32 cellular contexts compared by ENCODE assay signal in the genomic region with DNA sequence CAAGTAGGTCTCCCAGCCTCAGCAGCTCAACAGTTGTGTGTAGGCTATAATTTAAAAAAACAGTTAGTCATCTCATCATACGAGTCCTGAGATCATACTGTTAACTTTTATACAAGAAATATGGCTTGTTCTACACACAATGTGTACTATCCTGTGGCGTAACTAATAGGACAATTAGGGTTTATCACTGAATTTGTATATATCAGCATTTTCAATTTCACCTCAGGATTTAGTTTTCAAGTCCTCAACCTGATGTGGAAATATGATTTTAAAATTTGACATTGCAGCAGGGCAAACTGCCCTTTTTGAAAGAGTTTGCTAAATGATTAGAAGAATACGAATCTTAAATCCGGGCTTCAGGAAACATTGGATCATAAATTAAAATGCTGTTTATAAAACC.
"Had no signal": no experiment of that assay in that cellular context is flagged by ENCODE, and none has a peak within 500 bp of the region (broad histone marks: within the 10 kb centered on the region; RNA-seq: fewer than 3 reads in every experiment).

No MANE protein-coding gene starts in this region.

- H3K4me3 ChIP-seq: ascending aorta, breast epithelium, cardiac muscle cell, colonic mucosa, gastrocnemius medialis, heart left ventricle had no signal

- H3K4me1 Mint-ChIP-seq: activated B cell treated with CpG ODN at 0.5 μM for 24 hours; activated naive CD4-positive, alpha-beta T cell treated with anti-CD3 and anti-CD28 coated beads, Interleukin-2, amount 50 U/mL, for 24 hours; activated naive CD8-positive, alpha-beta T cell treated with anti-CD3 and anti-CD28 coated beads for 36 hours; activated naive CD8-positive, alpha-beta T cell treated with anti-CD3 and anti-CD28 coated beads, Interleukin-2, amount 50 U/mL, for 24 hours; T-helper 17 cell had no signal

- H3K9me3 ChIP-seq: breast epithelium, colonic mucosa, gastrocnemius medialis had no signal

- H3K4me3 Mint-ChIP-seq: activated B cell treated with CpG ODN at 0.5 μM for 24 hours; activated CD8-positive, alpha-beta T cell treated with anti-CD3 and anti-CD28 coated beads for 36 hours; activated naive CD4-positive, alpha-beta T cell treated with anti-CD3 and anti-CD28 coated beads for 36 hours; activated naive CD4-positive, alpha-beta T cell treated with anti-CD3 and anti-CD28 coated beads, Interleukin-2, amount 50 U/mL, for 24 hours; activated naive CD8-positive, alpha-beta T cell treated with anti-CD3 and anti-CD28 coated beads for 36 hours; activated naive CD8-positive, alpha-beta T cell treated with anti-CD3 and anti-CD28 coated beads, Interleukin-2, amount 50 U/mL, for 24 hours; activated T-helper 1 cell treated with anti-CD3 and anti-CD28 coated beads, Interleukin-12 subunit alpha, Interleukin-12 subunit beta, Interleukin-2, Interleukin-4 antibody, amounts not matched to agents 30 ng/mL and 10 ng/mL and 1 ng/mL, durations not matched to agents 14 hours and 24 hours and 36 hours; brain; T-helper 17 cell; T-helper 2 cell treated with Interferon-gamma antibody and Interleukin-4, amounts not matched to agents 5 μg/mL and 100 μg/mL, for 36 hours had no signal

- H3K36me3 Mint-ChIP-seq: activated naive CD4-positive, alpha-beta T cell treated with anti-CD3 and anti-CD28 coated beads, Interleukin-2, amount 50 U/mL, for 24 hours; activated naive CD8-positive, alpha-beta T cell treated with anti-CD3 and anti-CD28 coated beads for 36 hours; brain had no signal

- H3K9me3 Mint-ChIP-seq: activated B cell treated with CpG ODN at 0.5 μM for 24 hours; activated CD8-positive, alpha-beta T cell treated with anti-CD3 and anti-CD28 coated beads for 36 hours; activated naive CD4-positive, alpha-beta T cell treated with anti-CD3 and anti-CD28 coated beads for 36 hours; activated T-helper 1 cell treated with anti-CD3 and anti-CD28 coated beads, Interleukin-12 subunit alpha, Interleukin-12 subunit beta, Interleukin-2, Interleukin-4 antibody, amounts not matched to agents 30 ng/mL and 10 ng/mL and 1 ng/mL, durations not matched to agents 14 hours and 24 hours and 36 hours; activated T-helper 2 cell treated with anti-CD3 and anti-CD28 coated beads, Interferon-gamma antibody, Interleukin-2, Interleukin-4, amounts not matched to agents 10 μg/mL and 5 μg/mL and 100 μg/mL, durations not matched to agents 14 hours and 24 hours and 36 hours; T-helper 2 cell treated with Interferon-gamma antibody and Interleukin-4, amounts not matched to agents 5 μg/mL and 100 μg/mL, for 36 hours had no signal

- H3K36me3 ChIP-seq: ascending aorta, breast epithelium, cardiac muscle cell, colonic mucosa, gastrocnemius medialis, heart left ventricle, WERI-Rb-1 had no signal

- H3K27ac ChIP-seq: ascending aorta, cardiac muscle cell, colonic mucosa, foreskin keratinocyte, gastrocnemius medialis, heart left ventricle, WERI-Rb-1 had no signal

- H3K27me3 ChIP-seq: ascending aorta, breast epithelium, cardiac muscle cell, colonic mucosa, gastrocnemius medialis had no signal

- H3K27ac Mint-ChIP-seq: activated B cell treated with CpG ODN at 0.5 μM for 24 hours; activated CD8-positive, alpha-beta T cell treated with anti-CD3 and anti-CD28 coated beads for 36 hours; activated naive CD4-positive, alpha-beta T cell treated with anti-CD3 and anti-CD28 coated beads for 36 hours; activated naive CD4-positive, alpha-beta T cell treated with anti-CD3 and anti-CD28 coated beads, Interleukin-2, amount 50 U/mL, for 24 hours; activated naive CD8-positive, alpha-beta T cell treated with anti-CD3 and anti-CD28 coated beads for 36 hours; activated naive CD8-positive, alpha-beta T cell treated with anti-CD3 and anti-CD28 coated beads, Interleukin-2, amount 50 U/mL, for 24 hours; activated T-helper 1 cell treated with anti-CD3 and anti-CD28 coated beads, Interleukin-12 subunit alpha, Interleukin-12 subunit beta, Interleukin-2, Interleukin-4 antibody, amounts not matched to agents 30 ng/mL and 10 ng/mL and 1 ng/mL, durations not matched to agents 14 hours and 24 hours and 36 hours; activated T-helper 2 cell treated with anti-CD3 and anti-CD28 coated beads, Interferon-gamma antibody, Interleukin-2, Interleukin-4, amounts not matched to agents 10 μg/mL and 5 μg/mL and 100 μg/mL, durations not matched to agents 14 hours and 24 hours and 36 hours; brain; T-helper 17 cell; T-helper 2 cell treated with Interferon-gamma antibody and Interleukin-4, amounts not matched to agents 5 μg/mL and 100 μg/mL, for 36 hours had no signal

- H3K4me1 ChIP-seq: ascending aorta, breast epithelium, colonic mucosa, foreskin keratinocyte, gastrocnemius medialis, heart left ventricle had no signal

- DNase-seq: activated B cell treated with CpG ODN at 0.5 μM for 24 hours; activated CD4-positive, alpha-beta T cell treated with anti-CD3 and anti-CD28 coated beads for 48 hours; activated CD4-positive, alpha-beta T cell treated with anti-CD3 and anti-CD28 coated beads, Interleukin-2, amount 50 U/mL, for 1 hour; activated CD4-positive, alpha-beta T cell treated with anti-CD3 and anti-CD28 coated beads, Interleukin-2, amount 50 U/mL, for 48 hours; activated CD8-positive, alpha-beta memory T cell treated with anti-CD3 and anti-CD28 coated beads for 24 hours; activated CD8-positive, alpha-beta T cell treated with anti-CD3 and anti-CD28 coated beads for 36 hours; activated effector memory CD4-positive, alpha-beta T cell treated with anti-CD3 and anti-CD28 coated beads, Interleukin-2, amount 50 U/mL, for 16 hours; activated naive CD4-positive, alpha-beta T cell treated with anti-CD3 and anti-CD28 coated beads for 36 hours; activated naive CD8-positive, alpha-beta T cell treated with anti-CD3 and anti-CD28 coated beads for 36 hours; activated naive CD8-positive, alpha-beta T cell treated with anti-CD3 and anti-CD28 coated beads, Interleukin-2, amount 50 U/mL, for 24 hours; activated T-cell treated with anti-CD3 and anti-CD28 coated beads, Interleukin-2, amount 50 U/mL, for 1 hour; activated T-cell treated with anti-CD3 and anti-CD28 coated beads, Interleukin-2, amount 50 U/mL, for 48 hours; central memory CD4-positive, alpha-beta T cell; cerebellar nuclear complex; colonic mucosa; effector CD8-positive, alpha-beta T cell; foreskin keratinocyte; gastrocnemius medialis; glutamatergic neuron; heart left ventricle; T-helper 1 cell; T-helper 17 cell; T1000; WERI-Rb-1 had no signal
